ENCODE assay signal across 8 cellular contexts in genomic region chr6:117270121-117270959, GRCh38. TPM values are rescaled to one million over a fixed set of nuclear protein-coding genes. Genes with fewer than 3 reads are reported as not detected.
DNase-seq lines count a peak whose midpoint lies in the region; ATAC-seq lines count a peak whose summit lies in the region.

No MANE protein-coding gene starts in this region.

- H3K4me3 Mint-ChIP-seq in activated naive CD8-positive, alpha-beta T cell treated with anti-CD3 and anti-CD28 coated beads, Interleukin-2, amount 50 U/mL, for 24 hours, result no peak overlapping the region

- peaks cover 5% of the 10 kb centered on the region for H3K4me1 Mint-ChIP-seq in activated naive CD8-positive, alpha-beta T cell treated with anti-CD3 and anti-CD28 coated beads, Interleukin-2, amount 50 U/mL, for 24 hours

- H3K36me3 ChIP-seq in HUES48 (ENCODE audit: control insufficient read depth, insufficient read depth, low read length) (no peaks in the 10 kb centered on the region), skeletal muscle satellite cell (ENCODE audit: insufficient read depth, low read length) (no peaks in the 10 kb centered on the region)

- no peak overlapping the region for H3K9ac ChIP-seq in HUES48 (ENCODE audit: low read depth, low read length)
- H3K9ac ChIP-seq in skeletal muscle satellite cell (ENCODE audit: low read depth, low read length), result no peak overlapping the region

- peak overlapping the region; percentile 75 for H3K4me2 ChIP-seq in skeletal muscle satellite cell (ENCODE audit: low read length)

- peak; percentile 6 for ATAC-seq in activated naive CD8-positive, alpha-beta T cell treated with anti-CD3 and anti-CD28 coated beads, Interleukin-2, amount 50 U/mL, for 24 hours
- ATAC-seq in HG03469 (IDR thresholded peaks at IDR 0.05; ENCODE audit: unreplicated experiment), result no peak
- no peak for ATAC-seq in HG02623 (IDR thresholded peaks at IDR 0.05; ENCODE audit: unreplicated experiment)

- no peak overlapping the region for H3K27ac ChIP-seq in HUES48 (ENCODE audit: low read depth, low read length)

- no peaks in the 10 kb centered on the region for H3K36me3 Mint-ChIP-seq in activated naive CD8-positive, alpha-beta T cell treated with anti-CD3 and anti-CD28 coated beads, Interleukin-2, amount 50 U/mL, for 24 hours (ENCODE audit: low read depth)

- no peaks in the 10 kb centered on the region for H3K9me3 ChIP-seq in HUES48 (ENCODE audit: control insufficient read depth, insufficient read depth, low read length)
- no peaks in the 10 kb centered on the region for H3K9me3 ChIP-seq in iPS-18c (ENCODE audit: control insufficient read depth, insufficient read depth, low read length)
- no peaks in the 10 kb centered on the region for H3K9me3 ChIP-seq in skeletal muscle satellite cell (replicated peaks; ENCODE audit: low read length)

- in situ Hi-C loops in G401 (cut with HindIII; ENCODE audit: low sequenced_read_pairs), result no loop called here

- no peak for DNase-seq in activated naive CD8-positive, alpha-beta T cell treated with anti-CD3 and anti-CD28 coated beads, Interleukin-2, amount 50 U/mL, for 24 hours
- DNase-seq in G401 (ENCODE audit: low spot score), result no peak
- no peak for DNase-seq in stimulated activated CD4-positive, alpha-beta T cell treated with anti-CD3 and anti-CD28 coated beads, Interleukin-15, amount 100 ng/mL, for 24 hours

- no peak overlapping the region for H3K27ac Mint-ChIP-seq in activated naive CD8-positive, alpha-beta T cell treated with anti-CD3 and anti-CD28 coated beads, Interleukin-2, amount 50 U/mL, for 24 hours

- H3K4me1 ChIP-seq in HUES48 (ENCODE audit: control insufficient read depth, insufficient read depth, low read length) (peaks cover 30% of the 10 kb centered on the region), skeletal muscle satellite cell (ENCODE audit: control insufficient read depth, insufficient read depth, low read length) (peaks cover 20% of the 10 kb centered on the region)

- H3K27me3 Mint-ChIP-seq in activated naive CD8-positive, alpha-beta T cell treated with anti-CD3 and anti-CD28 coated beads, Interleukin-2, amount 50 U/mL, for 24 hours, result peaks cover 74% of the 10 kb centered on the region

- peak overlapping the region; percentile 67 for H3K4me3 ChIP-seq in HUES48 (ENCODE audit: low read depth, low read length)
- H3K4me3 ChIP-seq in iPS-18c (ENCODE audit: insufficient read depth, low read depth, low read length), result peak overlapping the region; percentile 55
- peak overlapping the region; percentile 56 for H3K4me3 ChIP-seq in skeletal muscle satellite cell (ENCODE audit: low read length)

- H3K27me3 ChIP-seq in HUES48 (ENCODE audit: control insufficient read depth, insufficient read depth, low read length) (peaks cover 100% of the 10 kb centered on the region), skeletal muscle satellite cell (ENCODE audit: control insufficient read depth, insufficient read depth, low read length) (peaks cover 56% of the 10 kb centered on the region)

- H3K9me3 Mint-ChIP-seq in activated naive CD8-positive, alpha-beta T cell treated with anti-CD3 and anti-CD28 coated beads, Interleukin-2, amount 50 U/mL, for 24 hours, result no peaks in the 10 kb centered on the region

RNA-seq across cellular contexts. Expression of gene VGLL2, which starts 5.0 kb away (rescaled TPM):
- total RNA-seq in skeletal muscle satellite cell (2012; rRNA removed), result under 0.01 and 0.87 TPM in 2 replicates
- not detected in 2 replicates for total RNA-seq in G401 (2014; rRNA removed; shearing (Covaris generic))
